In the genomic region with DNA sequence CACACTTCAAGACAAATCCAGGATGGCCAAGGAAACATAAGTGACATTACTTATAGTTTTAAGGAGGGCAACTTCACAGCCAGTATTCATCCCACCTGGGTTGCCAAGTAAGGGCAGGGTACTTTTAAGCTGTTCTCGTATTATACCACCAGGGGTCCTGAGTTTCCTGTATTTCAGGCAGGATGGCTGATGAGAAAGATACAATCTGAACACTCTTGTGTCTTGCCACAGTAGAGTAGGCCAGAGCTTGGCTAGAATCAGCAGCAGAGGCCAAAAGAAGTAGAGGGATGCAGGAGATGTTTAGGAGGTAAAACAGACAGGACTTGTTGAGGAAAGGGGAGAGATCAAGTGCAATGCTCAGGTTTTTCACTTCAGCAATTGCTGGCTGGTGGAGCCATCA, we compare ENCODE assay signal across 8 cellular contexts. TPM values are rescaled to one million over a fixed set of nuclear protein-coding genes. Genes with fewer than 3 reads are reported as not detected.
DNase-seq lines count a peak whose midpoint lies in the region; ATAC-seq and TF ChIP-seq lines count a peak whose summit lies in the region.
"Not testable (repeated sequence)": the region's sequence is repeated elsewhere in the genome, so short reads cannot be mapped to it uniquely, and the experiment has no call there.

No MANE protein-coding gene starts in this region.

- TF ChIP-seq CTCF in DOHH2 (IDR thresholded peaks at IDR 0.05; ENCODE audit: low read depth, low read length, poor library complexity, severe bottlenecking) (peak; percentile 40), H9 (conservative IDR thresholded peaks at IDR 0.05) (peak; percentile 60), stomach (IDR thresholded peaks at IDR 0.05) (peak in 4 of 7 experiments; percentile 13 to 33 (median 20))

- not testable (repeated sequence) for H2BK12ac ChIP-seq in H9 (ENCODE audit: insufficient read length, low read depth, low read length)

- not testable (repeated sequence) for H3K4me1 Mint-ChIP-seq in H9
- H3K4me1 Mint-ChIP-seq in activated T-helper 1 cell treated with anti-CD3 and anti-CD28 coated beads, Interleukin-12 subunit alpha, Interleukin-12 subunit beta, Interleukin-2, Interleukin-4 antibody, amounts not matched to agents 30 ng/mL and 10 ng/mL and 1 ng/mL, durations not matched to agents 14 hours and 24 hours and 36 hours (ENCODE audit: low read depth), result peaks cover 14% of the 10 kb centered on the region
- H3K4me1 Mint-ChIP-seq in memory B cell, result peaks cover 15% of the 10 kb centered on the region

- peak; percentile 29 for DNase-seq in H9
- DNase-seq in NAMALWA (ENCODE audit: low spot score), result peak; percentile 82
- DNase-seq in RPMI8226, result peak; percentile 57
- peak; percentile 23 for DNase-seq in activated T-helper 1 cell treated with anti-CD3 and anti-CD28 coated beads, Interleukin-12 subunit alpha, Interleukin-12 subunit beta, Interleukin-2, Interleukin-4 antibody, amounts not matched to agents 30 ng/mL and 10 ng/mL and 1 ng/mL, durations not matched to agents 14 hours and 24 hours and 36 hours (ENCODE audit: low spot score)
- peak in 1 of 2 donors; percentile 47 for DNase-seq in memory B cell (ENCODE audit: low spot score in 2 of 2)
- not testable (repeated sequence) for DNase-seq in stomach

- H4K20me1 ChIP-seq in DOHH2 (ENCODE audit: control insufficient read depth, insufficient read depth, low read depth, low read length); H9 (ENCODE audit: control insufficient read depth, insufficient read depth, insufficient read length): not testable (repeated sequence)

- not testable (repeated sequence) for TF ChIP-seq EP300 in stomach (IDR thresholded peaks at IDR 0.05)

- H2AK5ac ChIP-seq in H9 (ENCODE audit: insufficient read length, low read length), result not testable (repeated sequence)

- not testable (repeated sequence) for H3K23me2 ChIP-seq in H9 (ENCODE audit: insufficient read length, low read depth, low read length, poor library complexity, severe bottlenecking)

- peak; percentile 19 for ATAC-seq in esophagus mucosa
- peak; percentile 23 for ATAC-seq in memory B cell (ENCODE audit: low read depth)

- not testable (repeated sequence) for H3K18ac ChIP-seq in H9 (ENCODE audit: insufficient read length, low read depth, low read length)

- not testable (repeated sequence) for H3K23ac ChIP-seq in H9 (ENCODE audit: insufficient read length, low read depth, low read length)

- peaks cover 16% of the 10 kb centered on the region for H3K27me3 Mint-ChIP-seq in H9 (ENCODE audit: low read depth)
- H3K27me3 Mint-ChIP-seq in activated T-helper 1 cell treated with anti-CD3 and anti-CD28 coated beads, Interleukin-12 subunit alpha, Interleukin-12 subunit beta, Interleukin-2, Interleukin-4 antibody, amounts not matched to agents 30 ng/mL and 10 ng/mL and 1 ng/mL, durations not matched to agents 14 hours and 24 hours and 36 hours (ENCODE audit: insufficient read depth); memory B cell: not testable (repeated sequence)

- not testable (repeated sequence) for H3K27ac ChIP-seq in DOHH2 (ENCODE audit: low read depth, low read length); H9 (ENCODE audit: insufficient read length, low read depth, low read length); stomach

- not testable (repeated sequence) for H2BK15ac ChIP-seq in H9 (ENCODE audit: low read depth, low read length)

- not testable (repeated sequence) for H3K36me3 ChIP-seq in DOHH2 (ENCODE audit: control insufficient read depth, low read length); stomach

- H2AFZ ChIP-seq in H9 (ENCODE audit: low read length), result not testable (repeated sequence)

- not testable (repeated sequence) for H4K91ac ChIP-seq in H9 (ENCODE audit: insufficient read length, low read depth, low read length)

- not testable (repeated sequence) for H3K9ac ChIP-seq in H9 (ENCODE audit: extremely low read depth, insufficient read length, low read length)

- not testable (repeated sequence) for H4K8ac ChIP-seq in H9 (replicated peaks; ENCODE audit: insufficient read length, low read depth, low read length)

- H3K4me3 ChIP-seq in DOHH2 (ENCODE audit: low read length); stomach: not testable (repeated sequence)

- H3K79me1 ChIP-seq in H9 (ENCODE audit: insufficient read depth, low read depth, low read length, poor library complexity, severe bottlenecking), result not testable (repeated sequence)

- intact Hi-C loops in activated T-helper 1 cell treated with anti-CD3 and anti-CD28 coated beads, Interleukin-12 subunit alpha, Interleukin-12 subunit beta, Interleukin-2, Interleukin-4 antibody, amounts not matched to agents 30 ng/mL and 10 ng/mL and 1 ng/mL, durations not matched to agents 14 hours and 24 hours and 36 hours (cut with micrococcal nuclease), result loop anchor here (5.0 kb wide), 2 partner anchors 127 to 152 kb away; partner anchors contain the start of genes HIGD2A, KIAA1191 and NOP16
- intact Hi-C loops in stomach (cut with DNase I; ENCODE audit: low total_unique reads), result not testable (repeated sequence)

- not testable (repeated sequence) for H3K36me3 Mint-ChIP-seq in H9 (ENCODE audit: insufficient read depth in 1 of 3, low read depth in 3 of 3); activated T-helper 1 cell treated with anti-CD3 and anti-CD28 coated beads, Interleukin-12 subunit alpha, Interleukin-12 subunit beta, Interleukin-2, Interleukin-4 antibody, amounts not matched to agents 30 ng/mL and 10 ng/mL and 1 ng/mL, durations not matched to agents 14 hours and 24 hours and 36 hours (ENCODE audit: low read depth); memory B cell

- H3K9me3 ChIP-seq in DOHH2 (ENCODE audit: control insufficient read depth, insufficient read depth, low read length); H9 (ENCODE audit: control insufficient read depth, low read depth, low read length); stomach: not testable (repeated sequence)

- H3K4ac ChIP-seq in H9 (ENCODE audit: low read depth, low read length), result not testable (repeated sequence)

- not testable (repeated sequence) for H3K79me2 ChIP-seq in DOHH2 (ENCODE audit: control insufficient read depth, low read length); H9 (ENCODE audit: insufficient read depth, low read length)

- not testable (repeated sequence) for H3K56ac ChIP-seq in H9 (ENCODE audit: insufficient read length, low read depth, low read length)

- H3K27ac Mint-ChIP-seq in H9; activated T-helper 1 cell treated with anti-CD3 and anti-CD28 coated beads, Interleukin-12 subunit alpha, Interleukin-12 subunit beta, Interleukin-2, Interleukin-4 antibody, amounts not matched to agents 30 ng/mL and 10 ng/mL and 1 ng/mL, durations not matched to agents 14 hours and 24 hours and 36 hours: not testable (repeated sequence)
- H3K27ac Mint-ChIP-seq in memory B cell, result peak overlapping the region; percentile 60

- no CpG with 5 or more reads among the region's 1 CpG for WGBS in H9 (ENCODE audit: extremely low coverage, insufficient read length, low lambda C conversion rate)
- WGBS in stomach, 5 donors, result 2 to 12% (median 7%) methylated on average over 1 of the region's 1 CpG

- H3K14ac ChIP-seq in H9 (ENCODE audit: insufficient read depth, low read length), result not testable (repeated sequence)

- not testable (repeated sequence) for H2BK120ac ChIP-seq in H9 (ENCODE audit: low read depth, low read length, poor library complexity, severe bottlenecking)

- H2BK20ac ChIP-seq in H9 (ENCODE audit: low read depth, low read length, poor library complexity, severe bottlenecking), result not testable (repeated sequence)

- not testable (repeated sequence) for TF ChIP-seq POLR2A in stomach (IDR thresholded peaks at IDR 0.05)

- H3T11ph ChIP-seq in H9 (ENCODE audit: low read length), result not testable (repeated sequence)

- H3K27me3 ChIP-seq in DOHH2 (ENCODE audit: control insufficient read depth, low read length); H9 (ENCODE audit: insufficient read depth, low read length); stomach: not testable (repeated sequence)

- H3K4me3 Mint-ChIP-seq in H9; activated T-helper 1 cell treated with anti-CD3 and anti-CD28 coated beads, Interleukin-12 subunit alpha, Interleukin-12 subunit beta, Interleukin-2, Interleukin-4 antibody, amounts not matched to agents 30 ng/mL and 10 ng/mL and 1 ng/mL, durations not matched to agents 14 hours and 24 hours and 36 hours; memory B cell: not testable (repeated sequence)

- H3K9me2 ChIP-seq in DOHH2 (replicated peaks; ENCODE audit: control insufficient read depth, low read length), result not testable (repeated sequence)

- H3K4me2 ChIP-seq in DOHH2 (ENCODE audit: low read length); H9 (ENCODE audit: insufficient read depth, insufficient read length, low read length): not testable (repeated sequence)

- H3K4me1 ChIP-seq in DOHH2 (ENCODE audit: control insufficient read depth, low read length); H9 (ENCODE audit: insufficient read depth, low read length); stomach: not testable (repeated sequence)

- H2BK5ac ChIP-seq in H9 (ENCODE audit: insufficient read length, low read length), result not testable (repeated sequence)

- not testable (repeated sequence) for H3F3A ChIP-seq in DOHH2 (ENCODE audit: control insufficient read depth, insufficient read depth)

- H4K5ac ChIP-seq in H9 (ENCODE audit: insufficient read length, low read depth, low read length), result not testable (repeated sequence)

- H3K9me3 Mint-ChIP-seq in H9; activated T-helper 1 cell treated with anti-CD3 and anti-CD28 coated beads, Interleukin-12 subunit alpha, Interleukin-12 subunit beta, Interleukin-2, Interleukin-4 antibody, amounts not matched to agents 30 ng/mL and 10 ng/mL and 1 ng/mL, durations not matched to agents 14 hours and 24 hours and 36 hours; memory B cell: not testable (repeated sequence)

RNA-seq across cellular contexts. Expression of gene SIMC1, which starts 3.1 kb away (rescaled TPM):
- total RNA-seq in H9 (2021) (16.2 and 17.7 TPM in 2 replicates), esophagus mucosa (5.5 TPM), stomach (10 to 100 TPM; 13.8 to 58.3 (median 20.9) TPM)
- total RNA-seq in activated T-helper 1 cell treated with anti-CD3 and anti-CD28 coated beads, Interleukin-12 subunit alpha, Interleukin-12 subunit beta, Interleukin-2, Interleukin-4 antibody, amounts not matched to agents 30 ng/mL and 10 ng/mL and 1 ng/mL, durations not matched to agents 14 hours and 24 hours and 36 hours, result 36.7 and 42.2 TPM in 2 replicates
- 10 to 100 TPM in 1 of 3 donors, 1 to 10 TPM in 2; 6.1 to 10.1 (median 6.5) TPM for polyA plus RNA-seq in stomach
